In genomic region chr12:91935299-91935698, GRCh38 we compare ENCODE assay signal across 20 cellular contexts.
"Had no signal": no experiment of that assay in that cellular context is flagged by ENCODE, and none has a peak within 500 bp of the region (broad histone marks: within the 10 kb centered on the region; RNA-seq: fewer than 3 reads in every experiment).

No MANE protein-coding gene starts in this region.

- H3K36me3 Mint-ChIP-seq: stimulated activated effector memory CD8-positive, alpha-beta T cell treated with anti-CD3 and anti-CD28 coated beads, Interleukin-12 subunit alpha, Interleukin-12 subunit beta, amount 100 ng/mL, for 72 hours; type B pancreatic cell had no signal

- H3K4me1 ChIP-seq: uterus had no signal

- H3K27me3 ChIP-seq: esophagus squamous epithelium, foreskin keratinocyte, neutrophil, suprapubic skin, thyroid gland, uterus had no signal

- H3K27ac Mint-ChIP-seq: dendritic cell treated with granulocyte-macrophage colony-stimulating factor and Interleukin-4, amounts not matched to agents 40 ng/mL and 50 ng/mL, for 4 days; effector memory CD8-positive, alpha-beta T cell; stimulated activated effector memory CD8-positive, alpha-beta T cell treated with anti-CD3 and anti-CD28 coated beads, Interleukin-12 subunit alpha, Interleukin-12 subunit beta, amount 100 ng/mL, for 72 hours; type B pancreatic cell had no signal

- H3K4me1 Mint-ChIP-seq: stimulated activated effector memory CD8-positive, alpha-beta T cell treated with anti-CD3 and anti-CD28 coated beads, Interleukin-12 subunit alpha, Interleukin-12 subunit beta, amount 100 ng/mL, for 72 hours had no signal

- H3K36me3 ChIP-seq: esophagus squamous epithelium, neutrophil, suprapubic skin, thyroid gland, uterus had no signal

- H3K27ac ChIP-seq: epithelial cell of prostate, foreskin keratinocyte, neutrophil, suprapubic skin, thyroid gland, uterus had no signal

- H3K4me3 Mint-ChIP-seq: dendritic cell treated with granulocyte-macrophage colony-stimulating factor and Interleukin-4, amounts not matched to agents 40 ng/mL and 50 ng/mL, for 4 days; effector memory CD8-positive, alpha-beta T cell; stimulated activated effector memory CD8-positive, alpha-beta T cell treated with anti-CD3 and anti-CD28 coated beads, Interleukin-12 subunit alpha, Interleukin-12 subunit beta, amount 100 ng/mL, for 72 hours; type B pancreatic cell had no signal

- DNase-seq: effector memory CD8-positive, alpha-beta T cell; esophagus squamous epithelium; foreskin keratinocyte; kidney; left cardiac atrium; mammary epithelial cell; naive thymus-derived CD4-positive, alpha-beta T cell; posterior cingulate gyrus; small intestine; stimulated activated CD4-positive, alpha-beta T cell treated with anti-CD3 and anti-CD28 coated beads, Interleukin-2, amount 100 ng/mL, for 48 hours; stimulated activated CD8-positive, alpha-beta memory T cell treated with anti-CD3 and anti-CD28 coated beads, Interleukin-4, amount 100 ng/mL, for 48 hours; stimulated activated naive CD8-positive, alpha-beta T cell treated with anti-CD3 and anti-CD28 coated beads, Interleukin-15, Interleukin-2, amounts not matched to agents 100 U/mL and 50 U/mL, for 24 hours; thyroid gland; uterus had no signal

- ATAC-seq: effector memory CD8-positive, alpha-beta T cell; foreskin keratinocyte; left cardiac atrium; naive thymus-derived CD4-positive, alpha-beta T cell; stimulated activated effector memory CD8-positive, alpha-beta T cell treated with anti-CD3 and anti-CD28 coated beads, Interleukin-12 subunit alpha, Interleukin-12 subunit beta, amount 100 ng/mL, for 72 hours; stimulated activated naive CD8-positive, alpha-beta T cell treated with anti-CD3 and anti-CD28 coated beads, Interleukin-15, Interleukin-2, amounts not matched to agents 100 U/mL and 50 U/mL, for 24 hours had no signal

- H3K4me3 ChIP-seq: esophagus squamous epithelium, suprapubic skin, thyroid gland, uterus had no signal

- H3K9me3 Mint-ChIP-seq: effector memory CD8-positive, alpha-beta T cell had no signal

- H3K27me3 Mint-ChIP-seq: effector memory CD8-positive, alpha-beta T cell; naive thymus-derived CD4-positive, alpha-beta T cell; type B pancreatic cell had no signal
